Comparison of ENCODE assay signal across 11 cellular contexts in genomic region chr1:220592714-220593113, GRCh38.
"Had no signal": no experiment of that assay in that cellular context is flagged by ENCODE, and none has a peak within 500 bp of the region (broad histone marks: within the 10 kb centered on the region; RNA-seq: fewer than 3 reads in every experiment).

No MANE protein-coding gene starts in this region.

- H2AFZ ChIP-seq: GM23248, GM23338 had no signal

- DNase-seq: GM23248, GOT3, H7, H9, HCEC 1CT, HFFc6 had no signal

- H3K4me2 ChIP-seq: GM23338 had no signal

- H3K27ac ChIP-seq: GM23248 had no signal

- ATAC-seq: GM23338, HCT116 had no signal

- H3K36me3 ChIP-seq: HAP-1 had no signal

- H3K4me1 ChIP-seq: HAP-1 had no signal

- H3K4me3 ChIP-seq: GM23248, GM23338, HAP-1 had no signal

- H3K9ac ChIP-seq: GM23248 had no signal

- FAIRE-seq: H1, H54 had no signal

- H3K9me3 ChIP-seq: HAP-1 had no signal
